8 cellular contexts compared by ENCODE assay signal in genomic region chr1:151147685-151148084, GRCh38. TPM values are rescaled to one million over a fixed set of nuclear protein-coding genes. Genes with fewer than 3 reads are reported as not detected.
DNase-seq lines count a peak whose midpoint lies in the region; ATAC-seq and TF ChIP-seq lines count a peak whose summit lies in the region.
"Had no signal": no experiment of that assay in that cellular context is flagged by ENCODE, and none has a peak within 500 bp of the region (broad histone marks: within the 10 kb centered on the region; RNA-seq: fewer than 3 reads in every experiment).

No MANE protein-coding gene starts in this region.

- H3K9ac ChIP-seq in smooth muscle cell (ENCODE audit: low read depth): no peak overlapping the region

- H2AFZ ChIP-seq in smooth muscle cell (ENCODE audit: low read depth): no peak overlapping the region

- POLR2A ChIA-PET in activated CD4-positive, alpha-beta T cell treated with anti-CD3 and anti-CD28 coated beads, Interleukin-2, amount 10 ng/mL, durations not matched to agents 7 days and 5 days (lab: Charles Lee): no interaction called here

- WGBS in smooth muscle cell (ENCODE audit: low lambda C conversion rate): 95% methylated on average over 2 of the region's 2 CpGs

- H3K27me3 Mint-ChIP-seq in activated CD4-positive, alpha-beta T cell treated with anti-CD3 and anti-CD28 coated beads, Interleukin-2, amount 10 ng/mL, durations not matched to agents 7 days and 5 days: peaks cover 18% of the 10 kb centered on the region

- TF ChIP-seq CTCF in smooth muscle cell (IDR thresholded peaks at IDR 0.05; ENCODE audit: borderline replicate concordance, insufficient read depth, poor library complexity, severe bottlenecking): no peak

- no peak overlapping the region for H3K27ac Mint-ChIP-seq in activated CD4-positive, alpha-beta T cell treated with anti-CD3 and anti-CD28 coated beads, Interleukin-2, amount 10 ng/mL, durations not matched to agents 7 days and 5 days

- H3K4me2 ChIP-seq in smooth muscle cell: no peak overlapping the region

- H3K4me3 Mint-ChIP-seq in activated CD4-positive, alpha-beta T cell treated with anti-CD3 and anti-CD28 coated beads, Interleukin-2, amount 10 ng/mL, durations not matched to agents 7 days and 5 days: peak overlapping the region; percentile 86

- H3K4me1 ChIP-seq in smooth muscle cell (ENCODE audit: low read depth): peaks cover 17% of the 10 kb centered on the region

- H3K4me3 ChIP-seq in smooth muscle cell: peak overlapping the region; percentile 78

- no peaks in the 10 kb centered on the region for H3K36me3 ChIP-seq in smooth muscle cell (ENCODE audit: low read depth)

- H3K79me2 ChIP-seq in smooth muscle cell (ENCODE audit: low read depth): no peaks in the 10 kb centered on the region

- no peaks in the 10 kb centered on the region for H3K9me3 Mint-ChIP-seq in activated CD4-positive, alpha-beta T cell treated with anti-CD3 and anti-CD28 coated beads, Interleukin-2, amount 10 ng/mL, durations not matched to agents 7 days and 5 days

- no peak for TF ChIP-seq POLR2A in erythroblast (IDR thresholded peaks at IDR 0.05; ENCODE audit: low read length)

- H3K9me3 ChIP-seq in smooth muscle cell (replicated peaks; ENCODE audit: low read depth): no peaks in the 10 kb centered on the region

- ATAC-seq in HG02884 (IDR thresholded peaks at IDR 0.05; ENCODE audit: unreplicated experiment): no peak

- H3F3A ChIP-seq in smooth muscle cell (ENCODE audit: low read depth): peaks cover 8% of the 10 kb centered on the region

- H3K27ac ChIP-seq in smooth muscle cell (ENCODE audit: low read depth): no peak overlapping the region

- no peaks in the 10 kb centered on the region for H3K36me3 Mint-ChIP-seq in activated CD4-positive, alpha-beta T cell treated with anti-CD3 and anti-CD28 coated beads, Interleukin-2, amount 10 ng/mL, durations not matched to agents 7 days and 5 days (ENCODE audit: low read depth)

- no peak for DNase-seq in activated CD4-positive, alpha-beta T cell treated with anti-CD3 and anti-CD28 coated beads, Interleukin-2, amount 10 ng/mL, durations not matched to agents 7 days and 5 days
- DNase-seq in activated CD4-positive, alpha-beta T cell treated with anti-CD3 and anti-CD28 coated beads, Interleukin-2, amount 50 U/mL, for 4 hours: no peak
- peak; percentile 34 to 48 for DNase-seq in erythroblast (lab: John Stamatoyannopoulos, UW)
- no peak for DNase-seq in smooth muscle cell (lab: John Stamatoyannopoulos, UW; ENCODE audit: unreplicated experiment)
- DNase-seq in medulla oblongata (ENCODE audit: extremely low spot score): no peak
- DNase-seq: ACHN; stimulated activated CD4-positive, alpha-beta T cell treated with anti-CD3 and anti-CD28 coated beads, Interleukin-15, amount 100 ng/mL, for 24 hours had no signal

- H4K20me1 ChIP-seq in smooth muscle cell (ENCODE audit: low read depth): no peaks in the 10 kb centered on the region

- CTCF ChIA-PET in activated CD4-positive, alpha-beta T cell treated with anti-CD3 and anti-CD28 coated beads, Interleukin-2, amount 10 ng/mL, durations not matched to agents 7 days and 5 days (lab: Charles Lee): interaction anchor here (1.2 to 1.6 kb wide), 2 partner anchors 9 to 77 kb away, joined by 3 to 9 read pairs; partner anchors contain the start of genes GABPB2 and TNFAIP8L2

- H3K4me1 Mint-ChIP-seq in activated CD4-positive, alpha-beta T cell treated with anti-CD3 and anti-CD28 coated beads, Interleukin-2, amount 10 ng/mL, durations not matched to agents 7 days and 5 days: peaks cover 17% of the 10 kb centered on the region

- no peaks in the 10 kb centered on the region for H3K27me3 ChIP-seq in smooth muscle cell (ENCODE audit: low read depth)

RNA-seq across cellular contexts. Expression of gene SEMA6C, which starts 1.3 kb away (rescaled TPM):
- total RNA-seq in activated CD4-positive, alpha-beta T cell treated with anti-CD3 and anti-CD28 coated beads, Interleukin-2, amount 10 ng/mL, durations not matched to agents 7 days and 5 days: 1 to 10 TPM; 3.8 TPM
- 9.3 and 9.5 TPM in 2 replicates for total RNA-seq in smooth muscle cell
- 8.1 and 10.4 TPM in 2 replicates for polyA plus RNA-seq in smooth muscle cell

RNA-seq across cellular contexts. Expression of gene TNFAIP8L2, which starts 8.8 kb away (rescaled TPM):
- total RNA-seq in activated CD4-positive, alpha-beta T cell treated with anti-CD3 and anti-CD28 coated beads, Interleukin-2, amount 10 ng/mL, durations not matched to agents 7 days and 5 days: 10 to 100 TPM; 33.7 to 38.4 TPM
- total RNA-seq in smooth muscle cell: not detected in 2 replicates
- 0.14 TPM in 1 of 2 replicates, not detected in the other for polyA plus RNA-seq in smooth muscle cell

RNA-seq across cellular contexts. Expression of gene LYSMD1, which starts 18.0 kb away (rescaled TPM):
- total RNA-seq in activated CD4-positive, alpha-beta T cell treated with anti-CD3 and anti-CD28 coated beads, Interleukin-2, amount 10 ng/mL, durations not matched to agents 7 days and 5 days: 1 to 10 TPM; 4.0 to 4.9 TPM
- total RNA-seq in smooth muscle cell: 9.7 and 17.8 TPM in 2 replicates
- polyA plus RNA-seq in smooth muscle cell: 1.9 and 2.5 TPM in 2 replicates

RNA-seq across cellular contexts. Expression of gene SCNM1, which starts 18.3 kb away (rescaled TPM):
- total RNA-seq in activated CD4-positive, alpha-beta T cell treated with anti-CD3 and anti-CD28 coated beads, Interleukin-2, amount 10 ng/mL, durations not matched to agents 7 days and 5 days: 10 to 100 TPM; 63.7 to 70.9 TPM
- total RNA-seq in smooth muscle cell: 49.7 and 58.6 TPM in 2 replicates
- polyA plus RNA-seq in smooth muscle cell: 94.8 and 105 TPM in 2 replicates

RNA-seq across cellular contexts. Expression of gene TMOD4, which starts 28.1 kb away (rescaled TPM):
- 1 to 10 TPM; 2.0 to 2.7 TPM for total RNA-seq in activated CD4-positive, alpha-beta T cell treated with anti-CD3 and anti-CD28 coated beads, Interleukin-2, amount 10 ng/mL, durations not matched to agents 7 days and 5 days
- not detected in 2 replicates for total RNA-seq in smooth muscle cell
- 0.37 TPM in 1 of 2 replicates, not detected in the other for polyA plus RNA-seq in smooth muscle cell

Comparison
In these comparisons a context has a peak if more than half of its experiments do, and no peak if none do; other contexts are left out.
1. DNase-seq: peak in erythroblast (2 of 2); none in activated CD4-positive, alpha-beta T cell treated with anti-CD3 and anti-CD28 coated beads, Interleukin-2, amount 10 ng/mL, durations not matched to agents 7 days and 5 days (single experiment), activated CD4-positive, alpha-beta T cell treated with anti-CD3 and anti-CD28 coated beads, Interleukin-2, amount 50 U/mL, for 4 hours (0 of 2), smooth muscle cell (single experiment) and medulla oblongata (single experiment).
2. RNA of gene TNFAIP8L2, which starts 8.8 kb away (total RNA-seq): 33.7 to 38.4 TPM in activated CD4-positive, alpha-beta T cell treated with anti-CD3 and anti-CD28 coated beads, Interleukin-2, amount 10 ng/mL, durations not matched to agents 7 days and 5 days; not detected in smooth muscle cell; every median in the first group is over 10 times any median in the second.